ENCODE assay signal across 30 cellular contexts in the genomic region with DNA sequence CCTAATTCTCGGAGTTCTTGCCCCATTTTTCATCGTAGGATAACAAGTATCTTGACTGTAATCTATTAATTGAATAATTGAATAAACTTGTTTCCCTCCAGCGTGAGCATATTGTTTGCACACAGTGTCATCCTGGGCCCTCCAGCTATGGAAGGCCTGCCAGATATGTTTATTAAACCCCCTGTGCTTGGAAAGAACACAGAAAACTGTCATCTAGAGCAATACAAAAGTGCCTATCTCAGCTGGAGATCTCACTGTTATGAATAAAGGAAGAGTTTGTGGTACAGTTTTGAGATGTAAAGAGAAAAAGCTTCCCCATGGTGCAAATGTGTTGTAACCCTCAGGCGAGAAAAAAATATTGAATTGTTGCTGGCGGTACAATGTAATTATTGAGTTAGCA.
DNase-seq lines count a peak whose midpoint lies in the region; ATAC-seq, FAIRE-seq and TF ChIP-seq lines count a peak whose summit lies in the region.
"Had no signal": no experiment of that assay in that cellular context is flagged by ENCODE, and none has a peak within 500 bp of the region (broad histone marks: within the 10 kb centered on the region; RNA-seq: fewer than 3 reads in every experiment).

No MANE protein-coding gene starts in this region.

- FAIRE-seq in HepG2 (lab: Jason Lieb, UNC) (no peak), HTR-8/SVneo (lab: Jason Lieb, UNC) (no peak)
- FAIRE-seq: endometrium, GM18507, TTC549 had no signal

- TF ChIP-seq EP300 in HepG2 (IDR thresholded peaks at IDR 0.05; ENCODE audit: low read depth in 2 of 2, low read length in 2 of 2) (no peak), HepG2 (CRISPR knock-in tag; IDR thresholded peaks at IDR 0.05; ENCODE audit: borderline replicate concordance) (no peak)

- CTCF ChIA-PET in A673 (lab: Charles Lee) = no interaction called here
- CTCF ChIA-PET in HepG2 (lab: Yijun Ruan, JAX; ENCODE audit: low intra/inter-chr PET ratio, low total read pairs) = no interaction called here

- TF ChIP-seq POLR2A in HepG2 (IDR thresholded peaks at IDR 0.05; ENCODE audit: insufficient read depth in 1 of 2, low read depth in 2 of 2, low read length in 2 of 2) = no peak

- H2AFZ ChIP-seq in HepG2 (ENCODE audit: low read length) = no peak overlapping the region

- H3K9me3 ChIP-seq in A673 (ENCODE audit: low read depth, low read length, poor library complexity, severe bottlenecking) = no peaks in the 10 kb centered on the region
- no peaks in the 10 kb centered on the region for H3K9me3 ChIP-seq in HepG2 (ENCODE audit: low read length)
- H3K9me3 ChIP-seq: esophagus muscularis mucosa, left lung, testis had no signal

- ATAC-seq in HepG2 (no peak), GM18873 (IDR thresholded peaks at IDR 0.05; ENCODE audit: low FRiP score, unreplicated experiment) (no peak)
- ATAC-seq: activated CD8-positive, alpha-beta memory T cell treated with anti-CD3 and anti-CD28 coated beads, Interleukin-2, amount 10 ng/mL, durations not matched to agents 7 days and 5 days; heart left ventricle; left lung; right cardiac atrium had no signal

- TF ChIP-seq CTCF in A673 (conservative IDR thresholded peaks at IDR 0.05; ENCODE audit: low read depth, low read length) (no peak), choroid plexus epithelial cell (conservative IDR thresholded peaks at IDR 0.05; ENCODE audit: low read depth, low read length) (no peak), HepG2 (CRISPR knock-in tag; IDR thresholded peaks at IDR 0.05) (no peak)

- H3K36me3 ChIP-seq in A673 (ENCODE audit: insufficient read depth, low read length, poor library complexity, severe bottlenecking) (no peaks in the 10 kb centered on the region), HepG2 (replicated peaks in 1 of 2; ENCODE audit: control insufficient read depth in 1 of 2, insufficient read depth in 2 of 2, low read length in 2 of 2) (no peaks in the 10 kb centered on the region)
- H3K36me3 ChIP-seq: esophagus muscularis mucosa, heart left ventricle, left lung, spleen had no signal

- no TSS peak for BruUV-seq in A673 (replicated peaks; lab: Mats Ljungman, UMichigan)
- no TSS peak for BruUV-seq in HepG2 (replicated peaks; lab: Mats Ljungman, UMichigan)

- POLR2A ChIA-PET in A673 (lab: Charles Lee; ENCODE audit: low non-redundant PET) (no interaction called here), HepG2 (lab: Yijun Ruan, JAX) (no interaction called here)

- H3K4me2 ChIP-seq in HepG2 (ENCODE audit: low read depth, low read length) = no peak overlapping the region
- H3K4me2 ChIP-seq: KMS-11 had no signal

- no peaks in the 10 kb centered on the region for H3K79me2 ChIP-seq in HepG2 (ENCODE audit: insufficient read depth, low read length)

- no peaks in the 10 kb centered on the region for H3K27me3 ChIP-seq in A673 (replicated peaks; ENCODE audit: insufficient read depth, low read depth, low read length, poor library complexity)
- no peaks in the 10 kb centered on the region; a peak in 1 of 5 replicates for H3K27me3 ChIP-seq in HepG2 (ENCODE audit: control insufficient read depth in 1 of 2, insufficient read depth in 2 of 2, low read length in 2 of 2)
- H3K27me3 ChIP-seq: esophagus muscularis mucosa, foreskin keratinocyte, heart left ventricle, left lung, spleen, testis had no signal

- H3K27ac ChIP-seq in A673 (ENCODE audit: low read depth, low read length, poor library complexity, severe bottlenecking) (peak overlapping the region; percentile 6), HepG2 (ENCODE audit: extremely low read length, insufficient read depth, low read length) (no peak overlapping the region)
- H3K27ac ChIP-seq: esophagus muscularis mucosa, foreskin keratinocyte, heart left ventricle, KMS-11, left lung, spleen, testis had no signal

- no peak for TF ChIP-seq RAD21 in HepG2 (CRISPR knock-in tag; IDR thresholded peaks at IDR 0.05)

- WGBS in HepG2 (ENCODE audit: low lambda C conversion rate) = 50% methylated on average over 5 of the region's 5 CpGs

- H3K4me3 ChIP-seq in A673 (ENCODE audit: low read depth, low read length, poor library complexity, severe bottlenecking) (no peak overlapping the region), choroid plexus epithelial cell (ENCODE audit: low read depth, low read length) (no peak overlapping the region), HepG2 (replicated peaks in 1 of 3; ENCODE audit: insufficient read depth in 1 of 3, low read depth in 2 of 3, low read length in 3 of 3) (no peak overlapping the region)
- H3K4me3 ChIP-seq: esophagus muscularis mucosa, heart left ventricle, left lung, spleen, testis had no signal

- intact Hi-C loops in A673 (cut with micrococcal nuclease; ENCODE audit: unreplicated experiment) = no loop called here
- intact Hi-C loops in HepG2 (cut with micrococcal nuclease; ENCODE audit: unreplicated experiment) = no loop called here

- in situ Hi-C loops in HepG2 (cut with HindIII; ENCODE audit: extremely low pct_ligation_motif_present, low pct_unique_long_range_greater_than_20kb) = no loop called here

- H4K20me1 ChIP-seq in HepG2 (ENCODE audit: insufficient read depth, low read length) = no peaks in the 10 kb centered on the region

- H3K4me1 ChIP-seq in A673 (ENCODE audit: insufficient read depth, low read length, poor library complexity, severe bottlenecking) (peaks cover 36% of the 10 kb centered on the region), HepG2 (ENCODE audit: insufficient read depth, low read length) (no peaks in the 10 kb centered on the region)
- H3K4me1 ChIP-seq: esophagus muscularis mucosa, foreskin keratinocyte, heart left ventricle, left lung, spleen, testis had no signal

- DNase-seq in A673 (ENCODE audit: low spot score) (peak; percentile 84), NCI-H1417 treated with DMSO at 0.1 percent for 48 hours (lab: John Stamatoyannopoulos, UW) (peak; percentile 63), NCI-H345 treated with DMSO at 0.1 percent for 48 hours (lab: John Stamatoyannopoulos, UW; ENCODE audit: unreplicated experiment) (peak; percentile 98), choroid plexus epithelial cell (ENCODE audit: low read depth) (peak; percentile 11), HepG2 (ENCODE audit: low spot score) (no peak), HTR-8/SVneo (ENCODE audit: insufficient read length, low spot score) (no peak)
- no peak for DNase-seq in stimulated activated CD4-positive, alpha-beta T cell treated with anti-CD3 and anti-CD28 coated beads, Interleukin-4, amount 100 ng/mL, for 1 hour
- DNase-seq: activated CD8-positive, alpha-beta memory T cell treated with anti-CD3 and anti-CD28 coated beads, Interleukin-2, amount 10 ng/mL, durations not matched to agents 7 days and 5 days; activated gamma-delta T cell treated with Interleukin-2 at 50 U/mL for 16 hours; activated T-cell treated with anti-CD3 and anti-CD28 coated beads, Interleukin-2, amount 50 U/mL, for 48 hours; CD4-positive, alpha-beta T cell; EL; GOT3; heart left ventricle; islet precursor cell; left lung; MM.1S; NCI-H1436; right cardiac atrium; spleen; stimulated activated CD4-positive, alpha-beta T cell treated with anti-CD3 and anti-CD28 coated beads, Interleukin-2, amount 100 ng/mL, for 24 hours; stimulated activated CD8-positive, alpha-beta memory T cell treated with anti-CD3 and anti-CD28 coated beads, Interleukin-4, amount 100 ng/mL, for 48 hours; testis had no signal

- H3K9ac ChIP-seq in HepG2 (ENCODE audit: insufficient read depth, low read depth, low read length) = no peak overlapping the region
- H3K9ac ChIP-seq: KMS-11 had no signal

TF ChIP-seq in HepG2, 621 proteins besides CTCF, POLR2A, EP300 and RAD21:
- TF ChIP-seq ZNF768 (CRISPR knock-in tag; IDR thresholded peaks at IDR 0.05) = no peak
- TF ChIP-seq PHF21A (CRISPR knock-in tag; IDR thresholded peaks at IDR 0.05) = no peak
- no peak for TF ChIP-seq ZSCAN30 (CRISPR knock-in tag; IDR thresholded peaks at IDR 0.05)
- no peak for TF ChIP-seq ZNF556 (CRISPR knock-in tag; IDR thresholded peaks at IDR 0.05; ENCODE audit: borderline replicate concordance)
- TF ChIP-seq, protein P1, sequence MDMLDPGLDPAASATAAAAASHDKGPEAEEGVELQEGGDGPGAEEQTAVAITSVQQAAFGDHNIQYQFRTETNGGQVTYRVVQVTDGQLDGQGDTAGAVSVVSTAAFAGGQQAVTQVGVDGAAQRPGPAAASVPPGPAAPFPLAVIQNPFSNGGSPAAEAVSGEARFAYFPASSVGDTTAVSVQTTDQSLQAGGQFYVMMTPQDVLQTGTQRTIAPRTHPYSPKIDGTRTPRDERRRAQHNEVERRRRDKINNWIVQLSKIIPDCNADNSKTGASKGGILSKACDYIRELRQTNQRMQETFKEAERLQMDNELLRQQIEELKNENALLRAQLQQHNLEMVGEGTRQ (IDR thresholded peaks at IDR 0.05; ENCODE audit: low read depth, low read length) = no peak
- TF ChIP-seq, protein P1 (CRISPR knock-in tag; IDR thresholded peaks at IDR 0.05; ENCODE audit: borderline replicate concordance) = no peak
- TF ChIP-seq ZNF274 (CRISPR knock-in tag; IDR thresholded peaks at IDR 0.05) = no peak
- no peak for TF ChIP-seq TERF1 (CRISPR knock-in tag; IDR thresholded peaks at IDR 0.05)
- no peak for TF ChIP-seq ZNF451 (CRISPR knock-in tag; IDR thresholded peaks at IDR 0.05)
- no peak for TF ChIP-seq ZNF180 (CRISPR knock-in tag; IDR thresholded peaks at IDR 0.05; ENCODE audit: borderline replicate concordance, low read depth)
- TF ChIP-seq SOX6 (IDR thresholded peaks at IDR 0.05) = no peak
- TF ChIP-seq SOX6 (CRISPR knock-in tag; IDR thresholded peaks at IDR 0.05) = no peak
- TF ChIP-seq TRIM24 (CRISPR knock-in tag; IDR thresholded peaks at IDR 0.05) = no peak
- TF ChIP-seq ZMYM4 (CRISPR knock-in tag; IDR thresholded peaks at IDR 0.05) = no peak

Comparison
In these comparisons a context has a peak if more than half of its experiments do, and no peak if none do; other contexts are left out.
1. DNase-seq: peak in A673 (single experiment), NCI-H1417 treated with DMSO at 0.1 percent for 48 hours (single experiment), NCI-H345 treated with DMSO at 0.1 percent for 48 hours (single experiment) and choroid plexus epithelial cell (single experiment); none in HepG2 (single experiment), HTR-8/SVneo (single experiment) and stimulated activated CD4-positive, alpha-beta T cell treated with anti-CD3 and anti-CD28 coated beads, Interleukin-4, amount 100 ng/mL, for 1 hour (single experiment).